Comparison of ENCODE assay signal across 8 cellular contexts in the genomic region with DNA sequence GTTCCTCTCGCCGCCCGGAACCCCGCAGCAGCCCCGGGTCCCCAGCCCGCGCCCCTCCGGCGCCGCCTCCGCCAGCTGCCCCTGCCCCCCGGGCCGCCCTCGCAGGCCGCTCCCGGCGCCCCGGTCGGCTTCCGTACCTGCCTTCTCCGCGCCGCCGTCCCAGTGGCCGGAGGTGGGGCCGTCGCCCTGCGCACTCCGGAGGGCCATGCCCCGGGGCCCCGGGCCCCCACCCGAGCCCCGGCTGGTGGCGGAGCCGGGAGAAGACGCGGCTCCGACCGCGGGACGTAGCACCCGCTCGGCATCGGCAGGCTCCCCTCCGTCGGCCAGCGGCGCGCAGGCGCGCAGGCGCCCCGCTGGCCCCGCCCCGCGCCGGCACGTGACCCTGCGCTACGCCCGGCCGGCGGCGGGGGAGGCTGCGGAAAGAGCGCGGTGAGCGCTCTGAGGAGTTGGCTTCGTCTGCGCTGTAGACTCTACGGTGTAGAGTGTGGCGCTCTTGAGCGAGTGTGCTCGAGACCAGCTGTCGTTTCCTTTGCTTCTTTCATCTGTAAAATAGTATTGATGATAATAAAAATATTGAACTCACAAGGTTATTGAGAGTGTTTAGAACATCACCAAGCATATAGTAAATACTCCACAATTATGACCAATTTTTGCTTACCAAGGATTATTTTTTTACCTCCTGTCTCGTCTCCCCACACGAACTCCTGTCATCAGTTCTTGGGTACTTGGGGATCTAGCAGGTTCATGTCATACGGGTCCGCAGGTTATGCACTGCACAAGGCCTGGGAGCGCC. TPM values are rescaled to one million over a fixed set of nuclear protein-coding genes. Genes with fewer than 3 reads are reported as not detected.
DNase-seq lines count a peak whose midpoint lies in the region; ATAC-seq and TF ChIP-seq lines count a peak whose summit lies in the region.

A gene with protein sequence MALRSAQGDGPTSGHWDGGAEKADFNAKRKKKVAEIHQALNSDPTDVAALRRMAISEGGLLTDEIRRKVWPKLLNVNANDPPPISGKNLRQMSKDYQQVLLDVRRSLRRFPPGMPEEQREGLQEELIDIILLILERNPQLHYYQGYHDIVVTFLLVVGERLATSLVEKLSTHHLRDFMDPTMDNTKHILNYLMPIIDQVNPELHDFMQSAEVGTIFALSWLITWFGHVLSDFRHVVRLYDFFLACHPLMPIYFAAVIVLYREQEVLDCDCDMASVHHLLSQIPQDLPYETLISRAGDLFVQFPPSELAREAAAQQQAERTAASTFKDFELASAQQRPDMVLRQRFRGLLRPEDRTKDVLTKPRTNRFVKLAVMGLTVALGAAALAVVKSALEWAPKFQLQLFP (minus strand): TSS at position 335 of the 793 bp plus-strand sequence. CDS start 128 bp downstream, at position 207.

- H3K9me3 Mint-ChIP-seq in activated naive CD4-positive, alpha-beta T cell treated with anti-CD3 and anti-CD28 coated beads, Interleukin-2, amount 10 ng/mL, durations not matched to agents 7 days and 5 days, result peaks cover 2% of the 10 kb centered on the region

- TF ChIP-seq POLR2A in GM10847 (IDR thresholded peaks at IDR 0.05; ENCODE audit: extremely low read depth, insufficient read length), result peak; percentile 74

- no peak for TF ChIP-seq CTCF in omental fat pad (IDR thresholded peaks at IDR 0.05)

- H3K4me3 Mint-ChIP-seq in activated naive CD4-positive, alpha-beta T cell treated with anti-CD3 and anti-CD28 coated beads, Interleukin-2, amount 10 ng/mL, durations not matched to agents 7 days and 5 days, result peak within 1 kb of the TSS; percentile 89

- DNase-seq in NCI-H1048 (lab: John Stamatoyannopoulos, UW), result peak; percentile 74
- peak; percentile 30 for DNase-seq in SK-N-MC (ENCODE audit: low read depth, low spot score)
- peak; percentile 87 for DNase-seq in activated naive CD4-positive, alpha-beta T cell treated with anti-CD3 and anti-CD28 coated beads, Interleukin-2, amount 10 ng/mL, durations not matched to agents 7 days and 5 days
- no peak for DNase-seq in glomerular endothelial cell (ENCODE audit: extremely low read depth, low read depth, low spot score)
- DNase-seq in omental fat pad (ENCODE audit: low spot score), result peak; percentile 33

- no peaks in the 10 kb centered on the region for H3K9me3 ChIP-seq in SK-N-MC (ENCODE audit: low read depth, low read length)

- peaks cover 44% of the 10 kb centered on the region for H3K4me1 Mint-ChIP-seq in activated naive CD4-positive, alpha-beta T cell treated with anti-CD3 and anti-CD28 coated beads, Interleukin-2, amount 10 ng/mL, durations not matched to agents 7 days and 5 days

- H3K4me3 ChIP-seq in SK-N-MC, result peak within 1 kb of the TSS; percentile 84

- no peaks in the 10 kb centered on the region for H3K36me3 ChIP-seq in SK-N-MC (ENCODE audit: insufficient read depth, low read length)

- H3K27ac Mint-ChIP-seq in activated naive CD4-positive, alpha-beta T cell treated with anti-CD3 and anti-CD28 coated beads, Interleukin-2, amount 10 ng/mL, durations not matched to agents 7 days and 5 days, result peak within 1 kb of the TSS; percentile 95

- H3K36me3 Mint-ChIP-seq in activated naive CD4-positive, alpha-beta T cell treated with anti-CD3 and anti-CD28 coated beads, Interleukin-2, amount 10 ng/mL, durations not matched to agents 7 days and 5 days, result peaks cover 9% of the 10 kb centered on the region

- CTCF ChIA-PET in activated naive CD4-positive, alpha-beta T cell treated with anti-CD3 and anti-CD28 coated beads, Interleukin-2, amount 10 ng/mL, durations not matched to agents 7 days and 5 days (lab: Charles Lee), result interaction anchor here (1.0 to 1.3 kb wide), 3 partner anchors 17 to 100 kb away, joined by 3 to 5 read pairs (median 3); no protein-coding TSS in a partner anchor

- H3K27ac ChIP-seq in SK-N-MC (peak within 1 kb of the TSS; percentile 61; the same call in 1 of the 2 replicates), temporal lobe (ENCODE audit: low read depth, low read length) (peak within 1 kb of the TSS; percentile 74)

- ATAC-seq in HG02610 (IDR thresholded peaks at IDR 0.05; ENCODE audit: unreplicated experiment) (peak; percentile 90), omental fat pad (ENCODE audit: low FRiP score) (peak; percentile 98)

- H3K27me3 Mint-ChIP-seq in activated naive CD4-positive, alpha-beta T cell treated with anti-CD3 and anti-CD28 coated beads, Interleukin-2, amount 10 ng/mL, durations not matched to agents 7 days and 5 days, result peaks cover 4% of the 10 kb centered on the region

- H3K9ac ChIP-seq in SK-N-MC (ENCODE audit: insufficient read length), result peak within 1 kb of the TSS; percentile 89

RNA-seq across cellular contexts. Expression of the gene that starts here (rescaled TPM):
- total RNA-seq in glomerular endothelial cell, result 27.8 and 40.8 TPM in 2 replicates
- total RNA-seq in omental fat pad, result 10 to 100 TPM; 37.2 to 60.6 (median 53.3) TPM
- total RNA-seq in temporal lobe, result 14.0 TPM
